ENCODE assay signal across 28 cellular contexts in genomic region chr2:181523756-181524155, GRCh38.
"Had no signal": no experiment of that assay in that cellular context is flagged by ENCODE, and none has a peak within 500 bp of the region (broad histone marks: within the 10 kb centered on the region; RNA-seq: fewer than 3 reads in every experiment).

No MANE protein-coding gene starts in this region.

- H3K4me3 ChIP-seq: esophagus muscularis mucosa, skin epidermis, thyroid gland, upper lobe of right lung had no signal

- H3K4me1 ChIP-seq: esophagus muscularis mucosa, thyroid gland, upper lobe of right lung had no signal

- H3K36me3 ChIP-seq: thyroid gland, WERI-Rb-1 had no signal

- H3K9me3 ChIP-seq: esophagus muscularis mucosa, neutrophil, thyroid gland, upper lobe of right lung had no signal

- DNase-seq: activated CD4-positive, alpha-beta T cell treated with anti-CD3 and anti-CD28 coated beads for 48 hours; activated CD4-positive, alpha-beta T cell treated with anti-CD3 and anti-CD28 coated beads, Interleukin-2, amount 50 U/mL, for 48 hours; activated CD8-positive, alpha-beta memory T cell treated with anti-CD3 and anti-CD28 coated beads for 24 hours; activated gamma-delta T cell; activated naive CD4-positive, alpha-beta T cell treated with anti-CD3 and anti-CD28 coated beads, Interleukin-2, amount 10 ng/mL, durations not matched to agents 7 days and 5 days; activated naive CD8-positive, alpha-beta T cell treated with anti-CD3 and anti-CD28 coated beads, Interleukin-2, amount 10 ng/mL, durations not matched to agents 7 days and 5 days; activated T-cell treated with anti-CD3 and anti-CD28 coated beads, Interleukin-2, amount 50 U/mL, for 1 hour; central memory CD4-positive, alpha-beta T cell; foreskin melanocyte; kidney; left colon; naive B cell; nephron progenitor cell; retina; stimulated activated CD4-positive, alpha-beta T cell treated with anti-CD3 and anti-CD28 coated beads, Interleukin-4, amount 100 ng/mL, for 24 hours; stimulated activated naive CD8-positive, alpha-beta T cell treated with anti-CD3 and anti-CD28 coated beads, Interleukin-15, amount 100 ng/mL, for 72 hours; substantia nigra; T-helper 17 cell; T1000; thyroid gland; upper lobe of right lung; WERI-Rb-1 had no signal

- H3K27me3 ChIP-seq: esophagus muscularis mucosa, neutrophil, thyroid gland, upper lobe of right lung had no signal

- H3K27ac ChIP-seq: esophagus muscularis mucosa, neutrophil, thyroid gland, upper lobe of right lung, WERI-Rb-1 had no signal

- ATAC-seq: activated CD4-positive, CD25-positive, alpha-beta regulatory T cell treated with anti-CD3 and anti-CD28 coated beads, Interleukin-2, amount 50 U/mL, for 24 hours; left colon; sciatic nerve; stimulated activated memory B cell treated with anti-CD40 and anti-IgM and Interleukin-4, amounts not matched to agents 10 μg/mL and 1 μg/mL and 100 μg/mL, for 72 hours; stimulated activated naive CD8-positive, alpha-beta T cell treated with anti-CD3 and anti-CD28 coated beads, Interleukin-15, amount 100 ng/mL, for 72 hours; T-helper 17 cell; upper lobe of right lung had no signal
